In the genomic region with DNA sequence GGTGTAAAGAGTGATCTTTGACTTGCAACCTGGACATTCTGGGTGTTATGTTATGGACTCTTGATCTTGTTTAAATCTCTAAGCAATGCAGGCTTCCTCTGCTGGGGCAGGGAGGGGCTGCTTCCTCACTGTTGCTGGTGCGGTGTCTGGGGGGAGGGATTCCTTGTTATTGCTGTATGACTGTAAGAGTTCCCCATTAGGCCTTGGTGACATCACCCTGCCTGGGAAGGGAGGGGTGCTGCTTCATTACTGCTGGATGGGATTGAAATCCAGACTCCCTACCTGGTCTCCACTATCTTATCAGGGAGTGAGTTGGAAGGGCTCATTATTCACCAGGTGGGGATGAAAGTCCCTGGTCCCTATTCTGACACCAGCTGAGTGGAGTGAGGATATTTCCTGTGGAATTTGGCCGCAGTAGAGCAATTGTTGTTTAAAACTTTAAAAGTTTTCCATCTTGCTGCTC, we compare ENCODE assay signal across 10 cellular contexts. TPM values are rescaled to one million over a fixed set of nuclear protein-coding genes. Genes with fewer than 3 reads are reported as not detected.
DNase-seq lines count a peak whose midpoint lies in the region; ATAC-seq and TF ChIP-seq lines count a peak whose summit lies in the region.
"Had no signal": no experiment of that assay in that cellular context is flagged by ENCODE, and none has a peak within 500 bp of the region (broad histone marks: within the 10 kb centered on the region; RNA-seq: fewer than 3 reads in every experiment).

No MANE protein-coding gene starts in this region.

- peak in 1 of 2 donors; percentile 36 for TF ChIP-seq EP300 in tibial nerve (IDR thresholded peaks at IDR 0.05)

- no peak for ATAC-seq in activated T-cell treated with anti-CD3 and anti-CD28 coated beads, Interleukin-2, amount 50 U/mL, for 72 hours (replicated peaks in 1 of 2)

- H3K4me3 ChIP-seq in ascending aorta (no peak overlapping the region), tibial artery (no peak overlapping the region), tibial nerve (no peak overlapping the region)
- H3K4me3 ChIP-seq: BLaER1 had no signal

- H3K4me1 Mint-ChIP-seq in activated T-cell treated with anti-CD3 and anti-CD28 coated beads, Interleukin-2, amount 50 U/mL, for 72 hours (ENCODE audit: low read depth): peaks cover 82% of the 10 kb centered on the region

- DNase-seq in activated T-cell treated with anti-CD3 and anti-CD28 coated beads, Interleukin-2, amount 50 U/mL, for 72 hours: no peak
- no peak for DNase-seq in activated T-cell treated with anti-CD3 and anti-CD28 coated beads, Interleukin-2, amount 50 U/mL, for 48 hours
- DNase-seq in ascending aorta (ENCODE audit: low spot score in 2 of 2): peak; percentile 35 to 78
- DNase-seq in iris pigment epithelial cell (ENCODE audit: low read depth): peak; percentile 42
- peak; percentile 74 to 76 for DNase-seq in tibial artery
- DNase-seq in NCI-H774 (lab: John Stamatoyannopoulos, UW): no peak
- no peak for DNase-seq in tibial nerve (ENCODE audit: low spot score in 2 of 2)
- DNase-seq in stimulated activated CD4-positive, alpha-beta T cell treated with anti-CD3 and anti-CD28 coated beads, Interleukin-1b, Interleukin-23, amount 100 ng/mL, for 48 hours: no peak
- DNase-seq: NCI-H510A treated with DMSO at 0.1 percent for 48 hours had no signal

- peaks cover 0 to 5% of the 10 kb centered on the region in 2 donors for H3K36me3 Mint-ChIP-seq in activated T-cell treated with anti-CD3 and anti-CD28 coated beads, Interleukin-2, amount 50 U/mL, for 72 hours (ENCODE audit: insufficient read depth in 2 of 2)

- peak overlapping the region; percentile 32 to 60 for H3K4me3 Mint-ChIP-seq in activated T-cell treated with anti-CD3 and anti-CD28 coated beads, Interleukin-2, amount 50 U/mL, for 72 hours

- H3K27me3 Mint-ChIP-seq in activated T-cell treated with anti-CD3 and anti-CD28 coated beads, Interleukin-2, amount 50 U/mL, for 72 hours (ENCODE audit: low read depth): no peaks in the 10 kb centered on the region

- H3K27me3 ChIP-seq in ascending aorta: no peaks in the 10 kb centered on the region
- H3K27me3 ChIP-seq in tibial artery: no peaks in the 10 kb centered on the region
- H3K27me3 ChIP-seq in tibial nerve: no peaks in the 10 kb centered on the region
- H3K27me3 ChIP-seq: BLaER1 had no signal

- TF ChIP-seq POLR2A in tibial nerve (IDR thresholded peaks at IDR 0.05): no peak

- H3K4me1 ChIP-seq in ascending aorta: no peaks in the 10 kb centered on the region
- peaks cover 0 to 10% (median 4%) of the 10 kb centered on the region in 4 donors for H3K4me1 ChIP-seq in tibial artery
- H3K4me1 ChIP-seq in tibial nerve: peaks cover 0 to 33% (median 4%) of the 10 kb centered on the region in 4 donors
- H3K4me1 ChIP-seq: BLaER1 had no signal

- peak overlapping the region; percentile 58 for H3K27ac Mint-ChIP-seq in activated T-cell treated with anti-CD3 and anti-CD28 coated beads, Interleukin-2, amount 50 U/mL, for 72 hours

- no peaks in the 10 kb centered on the region for H3K9me3 Mint-ChIP-seq in activated T-cell treated with anti-CD3 and anti-CD28 coated beads, Interleukin-2, amount 50 U/mL, for 72 hours

- TF ChIP-seq CTCF in ascending aorta (IDR thresholded peaks at IDR 0.05) (no peak), tibial artery (IDR thresholded peaks at IDR 0.05) (no peak), tibial nerve (IDR thresholded peaks at IDR 0.05) (no peak)

- intact Hi-C loops in ascending aorta (cut with DNase I) (no loop called here), tibial artery (cut with DNase I; ENCODE audit: low total_unique reads) (no loop called here)

- peak overlapping the region; percentile 9 to 15 for H3K27ac ChIP-seq in ascending aorta
- no peak overlapping the region for H3K27ac ChIP-seq in tibial artery
- peak overlapping the region in 2 of 4 donors; percentile 9 to 51 for H3K27ac ChIP-seq in tibial nerve
- H3K27ac ChIP-seq: BLaER1 had no signal

- H3K36me3 ChIP-seq in ascending aorta (no peaks in the 10 kb centered on the region), tibial artery (peaks cover 0 to 5% (median 0%) of the 10 kb centered on the region in 3 donors), tibial nerve (peaks cover 0 to 6% (median 0%) of the 10 kb centered on the region in 3 donors)

- H3K9me3 ChIP-seq in ascending aorta: no peaks in the 10 kb centered on the region
- no peaks in the 10 kb centered on the region for H3K9me3 ChIP-seq in tibial artery
- H3K9me3 ChIP-seq in tibial nerve: no peaks in the 10 kb centered on the region
- H3K9me3 ChIP-seq: BLaER1 had no signal

- WGBS in tibial nerve, 2 donors: 50 to 83% methylated on average over 1 to 2 of the region's 2 CpGs

RNA-seq across cellular contexts. Expression of a gene that starts 8.8 kb away (rescaled TPM):
- 10 to 100 TPM; 79.6 to 82.7 TPM for total RNA-seq in activated T-cell treated with anti-CD3 and anti-CD28 coated beads, Interleukin-2, amount 50 U/mL, for 72 hours
- total RNA-seq in ascending aorta (117 TPM), tibial nerve (10 to 100 TPM; 66.8 to 76.5 (median 70.1) TPM)

RNA-seq across cellular contexts. Expression of a gene that starts 33.1 kb away (rescaled TPM):
- 10 to 100 TPM; 73.6 to 79.8 TPM for total RNA-seq in activated T-cell treated with anti-CD3 and anti-CD28 coated beads, Interleukin-2, amount 50 U/mL, for 72 hours
- total RNA-seq in ascending aorta (69.1 TPM), tibial nerve (100 to 1,000 TPM; 132 to 232 (median 218) TPM)

RNA-seq across cellular contexts. Expression of a gene that starts 41.5 kb away (rescaled TPM):
- 10 to 100 TPM; 59.9 to 72.3 TPM for total RNA-seq in activated T-cell treated with anti-CD3 and anti-CD28 coated beads, Interleukin-2, amount 50 U/mL, for 72 hours
- total RNA-seq in ascending aorta (51.0 TPM), tibial nerve (10 to 100 TPM; 42.4 to 59.1 (median 56.5) TPM)

Comparison
In these comparisons a context has a peak if more than half of its experiments do, and no peak if none do; other contexts are left out.
1. DNase-seq: peak in ascending aorta (2 of 2), iris pigment epithelial cell (single experiment) and tibial artery (2 of 2); none in activated T-cell treated with anti-CD3 and anti-CD28 coated beads, Interleukin-2, amount 50 U/mL, for 72 hours (0 of 2), activated T-cell treated with anti-CD3 and anti-CD28 coated beads, Interleukin-2, amount 50 U/mL, for 48 hours (0 of 2), NCI-H774 (single experiment), tibial nerve (0 of 2) and stimulated activated CD4-positive, alpha-beta T cell treated with anti-CD3 and anti-CD28 coated beads, Interleukin-1b, Interleukin-23, amount 100 ng/mL, for 48 hours (single experiment).
2. H3K27ac ChIP-seq: peak in ascending aorta (2 of 2); none in tibial artery (0 of 2).